In the genomic region with DNA sequence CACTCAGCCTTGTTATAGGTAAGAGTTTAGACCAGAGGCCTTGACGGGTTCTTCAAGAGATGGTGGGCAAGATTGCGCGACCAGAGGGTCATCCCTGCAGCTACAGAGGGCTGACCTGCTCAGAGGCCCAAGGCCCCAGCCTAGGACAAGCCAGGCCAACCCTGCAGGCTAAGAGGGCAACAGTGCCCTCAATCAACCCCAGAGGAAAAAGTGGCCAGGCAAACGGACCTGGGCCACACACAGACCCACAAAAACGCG, we compare ENCODE assay signal across 8 cellular contexts. TPM values are rescaled to one million over a fixed set of nuclear protein-coding genes. Genes with fewer than 3 reads are reported as not detected.
DNase-seq lines count a peak whose midpoint lies in the region; ATAC-seq and TF ChIP-seq lines count a peak whose summit lies in the region.

No MANE protein-coding gene starts in this region.

- H3K4me3 Mint-ChIP-seq in central memory CD8-positive, alpha-beta T cell = peak overlapping the region; percentile 88

- H3K36me3 ChIP-seq in heart right ventricle (peaks cover 0 to 16% (median 0%) of the 10 kb centered on the region in 9 donors), mucosa of stomach (ENCODE audit: control insufficient read depth, insufficient read depth, low read length) (no peaks in the 10 kb centered on the region), aorta (ENCODE audit: control insufficient read depth in 1 of 2, insufficient read depth in 2 of 2, low read length in 1 of 2) (no peaks in the 10 kb centered on the region)

- no peak for TF ChIP-seq CTCF in heart right ventricle (IDR thresholded peaks at IDR 0.05)

- intact Hi-C loops in heart right ventricle (cut with DNase I) (loop anchor here in 8 of 10 donors (2.0 to 10.0 kb wide), 6 partner anchors 29 to 294 kb away; partner anchors contain the start of genes ISCU (in 4 of the 8), SART3 (in 4 of the 8) and CORO1C (in 2 of the 8)), cardiac septum (cut with DNase I) (loop anchor here (2.0 to 10.0 kb wide), 7 partner anchors 34 to 294 kb away; partner anchors contain the start of genes ALKBH2, ISCU and SART3), aorta (cut with DNase I) (loop anchor here (2.0 to 10.0 kb wide), 3 partner anchors 49 to 293 kb away; partner anchors contain the start of genes ISCU (in 2 of the 2) and SART3 (in 1 of the 2))

- WGBS in heart right ventricle, 2 donors = 15 to 18% methylated on average over 6 of the region's 6 CpGs
- WGBS in aorta, 2 donors = 11 to 15% methylated on average over 6 of the region's 6 CpGs

- H3K9me3 ChIP-seq in heart right ventricle (peaks cover 0 to 5% (median 0%) of the 10 kb centered on the region in 11 donors), mucosa of stomach (ENCODE audit: control insufficient read depth, low read length) (no peaks in the 10 kb centered on the region), aorta (ENCODE audit: control insufficient read depth, low read length) (no peaks in the 10 kb centered on the region)

- H3K27ac Mint-ChIP-seq in central memory CD8-positive, alpha-beta T cell (ENCODE audit: low read depth) = peak overlapping the region; percentile 95

- no peaks in the 10 kb centered on the region for H3K9me3 Mint-ChIP-seq in central memory CD8-positive, alpha-beta T cell

- H3K36me3 Mint-ChIP-seq in central memory CD8-positive, alpha-beta T cell (ENCODE audit: insufficient read depth) = peaks cover 15% of the 10 kb centered on the region

- H3K4me3 ChIP-seq in heart right ventricle = peak overlapping the region; percentile 51 to 92 (median 83)
- H3K4me3 ChIP-seq in mucosa of stomach (ENCODE audit: low read length) = peak overlapping the region; percentile 85
- H3K4me3 ChIP-seq in aorta (ENCODE audit: low read length in 2 of 2) = peak overlapping the region in 1 of 2 donors; percentile 79

- peak overlapping the region; percentile 77 for H3K9ac ChIP-seq in mucosa of stomach (ENCODE audit: low read length)

- peaks cover 56% of the 10 kb centered on the region for H3K4me1 Mint-ChIP-seq in central memory CD8-positive, alpha-beta T cell

- ATAC-seq in heart right ventricle = peak in 4 of 8 donors; percentile 0 to 6 (median 0)
- ATAC-seq in central memory CD8-positive, alpha-beta T cell (replicated peaks; ENCODE audit: extremely low read depth, poor library complexity, severe bottlenecking) = no peak
- ATAC-seq in aorta (ENCODE audit: low FRiP score) = no peak

- H3K27me3 Mint-ChIP-seq in central memory CD8-positive, alpha-beta T cell = no peaks in the 10 kb centered on the region

- peaks cover 43 to 81% (median 71%) of the 10 kb centered on the region in 9 donors for H3K4me1 ChIP-seq in heart right ventricle
- peaks cover 32% of the 10 kb centered on the region for H3K4me1 ChIP-seq in mucosa of stomach (ENCODE audit: control insufficient read depth, insufficient read depth, low read length)
- peaks cover 0 to 3% of the 10 kb centered on the region in 2 donors for H3K4me1 ChIP-seq in aorta (ENCODE audit: control insufficient read depth in 1 of 2, insufficient read depth in 2 of 2, low read length in 2 of 2)

- H3K27ac ChIP-seq in heart right ventricle = peak overlapping the region; percentile 76 to 98 (median 97)
- peak overlapping the region; percentile 83 to 94 for H3K27ac ChIP-seq in aorta (ENCODE audit: low read depth in 1 of 2, low read length in 2 of 2)

- DNase-seq in heart right ventricle (no peak), cardiac septum (ENCODE audit: low spot score) (no peak), aorta (peak in 1 of 2 donors; percentile 83), RPMI8226 (no peak), NCI-H345 (lab: John Stamatoyannopoulos, UW) (no peak), G401 (ENCODE audit: low spot score) (no peak)
- DNase-seq in central memory CD8-positive, alpha-beta T cell (ENCODE audit: low spot score in 2 of 2) = no peak

- no peaks in the 10 kb centered on the region for H3K27me3 ChIP-seq in heart right ventricle
- no peaks in the 10 kb centered on the region for H3K27me3 ChIP-seq in mucosa of stomach (ENCODE audit: control insufficient read depth, insufficient read depth, low read length)
- H3K27me3 ChIP-seq in aorta (ENCODE audit: control insufficient read depth in 1 of 2, insufficient read depth in 2 of 2, low read length in 1 of 2) = no peaks in the 10 kb centered on the region

- in situ Hi-C loops in G401 (cut with HindIII; ENCODE audit: low sequenced_read_pairs) = no loop called here

RNA-seq across cellular contexts. Expression of gene SSH1, which starts 1.3 kb away (rescaled TPM):
- 10 to 100 TPM; 28.4 to 48.7 (median 35.1) TPM for total RNA-seq in heart right ventricle
- 1 to 10 TPM; 4.2 to 7.5 TPM for polyA plus RNA-seq in heart right ventricle
- total RNA-seq in cardiac septum = 50.6 TPM
- 10 to 100 TPM; 60.4 to 61.6 TPM for total RNA-seq in aorta
- 10 to 100 TPM in 1 of 2 donors, 1 to 10 TPM in 1; 5.3 to 10.0 TPM for polyA plus RNA-seq in aorta
- 34.8 and 45.1 TPM in 2 replicates for total RNA-seq in G401 (2014; rRNA removed; shearing (Covaris generic))

RNA-seq across cellular contexts. Expression of gene DAO, which starts 23.8 kb away (rescaled TPM):
- not detected for total RNA-seq in heart right ventricle
- not detected for polyA plus RNA-seq in heart right ventricle
- total RNA-seq in cardiac septum = not detected
- total RNA-seq in aorta = not detected
- polyA plus RNA-seq in aorta = not detected
- 21.5 and 22.1 TPM in 2 replicates for total RNA-seq in G401 (2014; rRNA removed; shearing (Covaris generic))

Comparison
In these comparisons a context has a peak if more than half of its experiments do, and no peak if none do; other contexts are left out.
1. RNA of gene DAO, which starts 23.8 kb away (total RNA-seq): 21.5 to 22.1 TPM in G401; not detected in aorta, not detected in heart right ventricle and not detected in cardiac septum (single experiment); every median in the first group is over 10 times any median in the second.